Comparison of ENCODE assay signal across 30 cellular contexts in genomic region chr9:20811872-20812271, GRCh38.
DNase-seq lines count a peak whose midpoint lies in the region; ATAC-seq and TF ChIP-seq lines count a peak whose summit lies in the region.
"Had no signal": no experiment of that assay in that cellular context is flagged by ENCODE, and none has a peak within 500 bp of the region (broad histone marks: within the 10 kb centered on the region; RNA-seq: fewer than 3 reads in every experiment).

No MANE protein-coding gene starts in this region.

- no peaks in the 10 kb centered on the region for H4K20me1 ChIP-seq in PC-3 (ENCODE audit: low read length)

- H3K4me1 ChIP-seq in PC-3 (ENCODE audit: insufficient read depth, low read length) = no peaks in the 10 kb centered on the region
- no peaks in the 10 kb centered on the region for H3K4me1 ChIP-seq in mesenchymal stem cell (ENCODE audit: control insufficient read depth, insufficient read depth, low read depth, low read length)
- H3K4me1 ChIP-seq: neural progenitor cell, tibial nerve had no signal

- no peaks in the 10 kb centered on the region for H3K36me3 ChIP-seq in PC-3 (ENCODE audit: low read depth, low read length)
- H3K36me3 ChIP-seq in mesenchymal stem cell (ENCODE audit: control insufficient read depth in 1 of 2, insufficient read depth in 2 of 2, low read depth in 1 of 2, low read length in 2 of 2) = no peaks in the 10 kb centered on the region
- no peaks in the 10 kb centered on the region for H3K36me3 ChIP-seq in H7 (replicated peaks; ENCODE audit: control insufficient read depth, insufficient read depth, low read length)
- H3K36me3 ChIP-seq: neural progenitor cell, sigmoid colon, tibial nerve, WERI-Rb-1 had no signal

- H3K4me3 ChIP-seq in PC-3 (ENCODE audit: low read length) (no peak overlapping the region), mesenchymal stem cell (ENCODE audit: insufficient read depth in 1 of 2, low read depth in 1 of 2, low read length in 2 of 2) (no peak overlapping the region), H7 (ENCODE audit: insufficient read depth, low read depth, low read length) (no peak overlapping the region)
- H3K4me3 ChIP-seq: GM23338, neural progenitor cell, sigmoid colon, tibial nerve had no signal

- H2BK5ac ChIP-seq in mesenchymal stem cell (ENCODE audit: low read depth, low read length, poor library complexity, severe bottlenecking) = no peak overlapping the region

- H3K18ac ChIP-seq in mesenchymal stem cell (ENCODE audit: low read depth in 1 of 2, low read length in 2 of 2) = no peak overlapping the region

- CTCF ChIA-PET in PC-3 (lab: Charles Lee) = no interaction called here

- no peak overlapping the region for H2BK15ac ChIP-seq in mesenchymal stem cell (ENCODE audit: low read depth, poor library complexity, severe bottlenecking)

- no peak overlapping the region for H2AK5ac ChIP-seq in mesenchymal stem cell (ENCODE audit: low read length, severe bottlenecking)

- no peaks in the 10 kb centered on the region for H3K79me2 ChIP-seq in PC-3 (ENCODE audit: low read length)

- H3F3A ChIP-seq in PC-3 (ENCODE audit: low read length, unreplicated experiment) = no peaks in the 10 kb centered on the region

- no peak overlapping the region for H3K4me2 ChIP-seq in PC-3 (ENCODE audit: low read length)
- H3K4me2 ChIP-seq in mesenchymal stem cell (ENCODE audit: low read length, poor library complexity, severe bottlenecking) = no peak overlapping the region
- H3K4me2 ChIP-seq: GM23338, neural progenitor cell had no signal

- H2AFZ ChIP-seq in PC-3 (ENCODE audit: low read length) = no peak overlapping the region
- H2AFZ ChIP-seq in mesenchymal stem cell (ENCODE audit: low read depth, low read length) = no peak overlapping the region
- H2AFZ ChIP-seq: GM23338, neural progenitor cell had no signal

- H3K23ac ChIP-seq in mesenchymal stem cell (ENCODE audit: low read length in 2 of 2) = no peak overlapping the region

- no peak overlapping the region for H2BK12ac ChIP-seq in mesenchymal stem cell (ENCODE audit: low read length in 2 of 2)

- H3K9me3 ChIP-seq in PC-3 (ENCODE audit: low read length) = no peaks in the 10 kb centered on the region
- no peaks in the 10 kb centered on the region for H3K9me3 ChIP-seq in mesenchymal stem cell (ENCODE audit: control insufficient read depth, low read length)
- H3K9me3 ChIP-seq: sigmoid colon, tibial nerve had no signal

- POLR2A ChIA-PET in PC-3 (lab: Charles Lee; ENCODE audit: unreplicated experiment) = no interaction called here

- H3K9me2 ChIP-seq in PC-3 (replicated peaks; ENCODE audit: low read length) = no peaks in the 10 kb centered on the region

- peaks cover 1% of the 10 kb centered on the region for H3K79me1 ChIP-seq in mesenchymal stem cell (replicated peaks; ENCODE audit: low read length, poor library complexity, severe bottlenecking)

- no peak overlapping the region for H4K8ac ChIP-seq in mesenchymal stem cell (ENCODE audit: low read length)

- H3K27ac ChIP-seq in PC-3 (ENCODE audit: low read length) (no peak overlapping the region), mesenchymal stem cell (ENCODE audit: low read length, poor library complexity, severe bottlenecking) (no peak overlapping the region)
- H3K27ac ChIP-seq: neural progenitor cell, sigmoid colon, tibial nerve, WERI-Rb-1 had no signal

- intact Hi-C loops in PC-3 (cut with micrococcal nuclease) = no loop called here

- peak; percentile 38; the same call in 1 of the 2 replicates for ATAC-seq in PC-3
- no peak for ATAC-seq in GM21576 (IDR thresholded peaks at IDR 0.05; ENCODE audit: unreplicated experiment)
- ATAC-seq: activated CD8-positive, alpha-beta memory T cell treated with anti-CD3 and anti-CD28 coated beads, Interleukin-2, amount 10 ng/mL, durations not matched to agents 7 days and 5 days; GM23338; stimulated activated naive CD8-positive, alpha-beta T cell treated with anti-CD3 and anti-CD28 coated beads, Interleukin-15, amount 100 ng/mL, for 72 hours had no signal

- H3K14ac ChIP-seq in mesenchymal stem cell (ENCODE audit: low read length in 2 of 2) = no peak overlapping the region

- TF ChIP-seq CTCF in PC-3 (conservative IDR thresholded peaks at IDR 0.05; ENCODE audit: low read depth, low read length) = no peak

- BruUV-seq in PC-3 (replicated peaks; lab: Mats Ljungman, UMichigan) = no TSS peak

- in situ Hi-C loops in ACHN (cut with HindIII; ENCODE audit: low pct_ligation_motif_present, low pct_unique_long_range_greater_than_20kb, low sequenced_read_pairs) = no loop called here

- no peak overlapping the region for H2BK120ac ChIP-seq in mesenchymal stem cell (ENCODE audit: low read depth, low read length)

- no peak overlapping the region for H3K9ac ChIP-seq in PC-3 (ENCODE audit: low read length)
- H3K9ac ChIP-seq in mesenchymal stem cell (ENCODE audit: low read length) = no peak overlapping the region
- H3K9ac ChIP-seq: neural progenitor cell had no signal

- H3K4ac ChIP-seq in mesenchymal stem cell (ENCODE audit: low read depth in 1 of 2, low read length in 2 of 2) = no peak overlapping the region

- H4K91ac ChIP-seq in mesenchymal stem cell (ENCODE audit: low read length) = no peak overlapping the region

- H3K27me3 ChIP-seq in PC-3 (ENCODE audit: low read length) = no peaks in the 10 kb centered on the region
- H3K27me3 ChIP-seq in mesenchymal stem cell (ENCODE audit: control insufficient read depth in 1 of 2, insufficient read depth in 1 of 2, low read length in 2 of 2) = no peaks in the 10 kb centered on the region
- H3K27me3 ChIP-seq in H7 (ENCODE audit: control insufficient read depth, insufficient read depth, low read length) = no peaks in the 10 kb centered on the region
- H3K27me3 ChIP-seq: neural progenitor cell, sigmoid colon, tibial nerve had no signal

- DNase-seq in HCEC 1CT = peak; percentile 51
- DNase-seq in PC-3 = peak; percentile 31
- peak; percentile 33 for DNase-seq in fibroblast of gingiva (ENCODE audit: low read depth)
- peak; percentile 31 for DNase-seq in mesenchymal stem cell
- DNase-seq in activated naive CD4-positive, alpha-beta T cell treated with Interleukin-2 at 50 U/mL for 16 hours = no peak
- DNase-seq in ACHN = no peak
- no peak for DNase-seq in H7
- DNase-seq: activated CD4-positive, alpha-beta T cell treated with anti-CD3 and anti-CD28 coated beads, Interleukin-2, amount 10 ng/mL, durations not matched to agents 7 days and 5 days; activated CD8-positive, alpha-beta memory T cell treated with anti-CD3 and anti-CD28 coated beads, Interleukin-2, amount 10 ng/mL, durations not matched to agents 7 days and 5 days; activated naive CD4-positive, alpha-beta T cell treated with anti-CD3 and anti-CD28 coated beads, Interleukin-2, amount 50 U/mL, for 16 hours; anterior cingulate cortex; caudate nucleus; CD4-positive, CD25-positive, alpha-beta regulatory T cell; dermis blood vessel endothelial cell; DMS 273 treated with DMSO at 0.1 percent for 48 hours; GDM1; Kasumi-1; NCI-H1105; NCI-H2029; NCI-H345; posterior cingulate gyrus; Right ventricle myocardium superior; sigmoid colon; stimulated activated naive CD8-positive, alpha-beta T cell treated with anti-CD3 and anti-CD28 coated beads, Interleukin-15, amount 100 ng/mL, for 72 hours; T-helper 9 cell; WERI-Rb-1 had no signal

Comparison
In these comparisons a context has a peak if more than half of its experiments do, and no peak if none do; other contexts are left out.
1. DNase-seq: peak in HCEC 1CT (single experiment), PC-3 (single experiment), fibroblast of gingiva (single experiment) and mesenchymal stem cell (single experiment); none in activated naive CD4-positive, alpha-beta T cell treated with Interleukin-2 at 50 U/mL for 16 hours (single experiment), ACHN (single experiment) and H7 (single experiment).